ENCODE assay signal across 1 cellular context in the genomic region with DNA sequence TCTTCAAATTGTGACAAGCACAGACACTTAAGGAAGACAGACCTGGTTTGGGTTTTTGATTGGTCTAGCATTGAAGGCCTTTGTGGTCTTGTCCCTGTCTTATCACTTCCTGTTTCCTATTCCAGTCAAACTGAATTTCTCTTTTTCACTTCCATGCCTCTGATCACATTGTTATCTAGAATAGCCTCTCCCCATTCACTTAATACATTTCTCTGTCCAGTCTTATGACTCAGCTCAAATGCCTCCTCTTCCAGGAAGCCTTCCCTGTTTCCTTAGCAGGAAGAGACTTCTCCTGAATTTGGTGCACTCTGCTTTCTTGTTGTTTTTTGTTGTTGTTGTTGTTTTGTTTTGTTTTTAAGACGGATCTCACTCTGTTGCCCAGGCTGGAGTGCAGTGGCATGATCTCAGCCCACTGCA.
TF ChIP-seq lines count a peak whose summit lies in the region.

No MANE protein-coding gene starts in this region.

TF ChIP-seq in K562, 482 proteins besides CTCF, POLR2A, EP300 and RAD21 (continued from another document):
- TF ChIP-seq, protein P1, sequence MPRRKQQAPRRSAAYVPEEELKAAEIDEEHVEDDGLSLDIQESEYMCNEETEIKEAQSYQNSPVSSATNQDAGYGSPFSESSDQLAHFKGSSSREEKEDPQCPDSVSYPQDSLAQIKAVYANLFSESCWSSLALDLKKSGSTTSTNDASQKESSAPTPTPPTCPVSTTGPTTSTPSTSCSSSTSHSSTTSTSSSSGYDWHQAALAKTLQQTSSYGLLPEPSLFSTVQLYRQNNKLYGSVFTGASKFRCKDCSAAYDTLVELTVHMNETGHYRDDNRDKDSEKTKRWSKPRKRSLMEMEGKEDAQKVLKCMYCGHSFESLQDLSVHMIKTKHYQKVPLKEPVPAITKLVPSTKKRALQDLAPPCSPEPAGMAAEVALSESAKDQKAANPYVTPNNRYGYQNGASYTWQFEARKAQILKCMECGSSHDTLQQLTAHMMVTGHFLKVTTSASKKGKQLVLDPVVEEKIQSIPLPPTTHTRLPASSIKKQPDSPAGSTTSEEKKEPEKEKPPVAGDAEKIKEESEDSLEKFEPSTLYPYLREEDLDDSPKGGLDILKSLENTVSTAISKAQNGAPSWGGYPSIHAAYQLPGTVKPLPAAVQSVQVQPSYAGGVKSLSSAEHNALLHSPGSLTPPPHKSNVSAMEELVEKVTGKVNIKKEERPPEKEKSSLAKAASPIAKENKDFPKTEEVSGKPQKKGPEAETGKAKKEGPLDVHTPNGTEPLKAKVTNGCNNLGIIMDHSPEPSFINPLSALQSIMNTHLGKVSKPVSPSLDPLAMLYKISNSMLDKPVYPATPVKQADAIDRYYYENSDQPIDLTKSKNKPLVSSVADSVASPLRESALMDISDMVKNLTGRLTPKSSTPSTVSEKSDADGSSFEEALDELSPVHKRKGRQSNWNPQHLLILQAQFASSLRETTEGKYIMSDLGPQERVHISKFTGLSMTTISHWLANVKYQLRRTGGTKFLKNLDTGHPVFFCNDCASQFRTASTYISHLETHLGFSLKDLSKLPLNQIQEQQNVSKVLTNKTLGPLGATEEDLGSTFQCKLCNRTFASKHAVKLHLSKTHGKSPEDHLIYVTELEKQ (CRISPR knock-in tag; IDR thresholded peaks at IDR 0.05) = no peak
- TF ChIP-seq ELF4 (CRISPR knock-in tag; IDR thresholded peaks at IDR 0.05) (peak; percentile 84; the same call in 1 of the 2 replicates), CBFA2T2 (conservative IDR thresholded peaks at IDR 0.05) (no peak; the same call in 1 of the 2 replicates), MECOM (CRISPR knock-in tag; IDR thresholded peaks at IDR 0.05) (no peak), ZNF263 (CRISPR knock-in tag; IDR thresholded peaks at IDR 0.05; ENCODE audit: borderline replicate concordance) (no peak; the same call in 1 of the 2 replicates), ZNF444 (CRISPR knock-in tag; IDR thresholded peaks at IDR 0.05) (no peak), POLR3A (IDR thresholded peaks at IDR 0.05; ENCODE audit: borderline replicate concordance, extremely low read depth, insufficient read depth, insufficient read length) (no peak), SMAD3 (CRISPR knock-in tag; conservative IDR thresholded peaks at IDR 0.05) (no peak), MTF1 (CRISPR knock-in tag; IDR thresholded peaks at IDR 0.05; ENCODE audit: borderline replicate concordance) (no peak), ZNF175 (CRISPR knock-in tag; IDR thresholded peaks at IDR 0.05; ENCODE audit: low read depth) (0 out of 2 replicates have a peak, but pooled peaks have one; percentile 28), ZNF717 (CRISPR knock-in tag; IDR thresholded peaks at IDR 0.05) (no peak), ADNP (tag; IDR thresholded peaks at IDR 0.05) (peak; percentile 90), CSDE1 (IDR thresholded peaks at IDR 0.05) (no peak), ZNF408 (CRISPR knock-in tag; IDR thresholded peaks at IDR 0.05; ENCODE audit: low read depth) (no peak), FOXM1 (IDR thresholded peaks at IDR 0.05; ENCODE audit: low read depth) (peak; percentile 53; the same call in 1 of the 2 replicates), FOXM1 (CRISPR knock-in tag; IDR thresholded peaks at IDR 0.05; ENCODE audit: low read depth) (no peak)
- TF ChIP-seq, protein P2, sequence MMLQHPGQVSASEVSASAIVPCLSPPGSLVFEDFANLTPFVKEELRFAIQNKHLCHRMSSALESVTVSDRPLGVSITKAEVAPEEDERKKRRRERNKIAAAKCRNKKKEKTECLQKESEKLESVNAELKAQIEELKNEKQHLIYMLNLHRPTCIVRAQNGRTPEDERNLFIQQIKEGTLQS (IDR thresholded peaks at IDR 0.05) = peak; percentile 83
- TF ChIP-seq, protein P2 (CRISPR knock-in tag; conservative IDR thresholded peaks at IDR 0.05) = no peak
- TF ChIP-seq, protein P3, sequence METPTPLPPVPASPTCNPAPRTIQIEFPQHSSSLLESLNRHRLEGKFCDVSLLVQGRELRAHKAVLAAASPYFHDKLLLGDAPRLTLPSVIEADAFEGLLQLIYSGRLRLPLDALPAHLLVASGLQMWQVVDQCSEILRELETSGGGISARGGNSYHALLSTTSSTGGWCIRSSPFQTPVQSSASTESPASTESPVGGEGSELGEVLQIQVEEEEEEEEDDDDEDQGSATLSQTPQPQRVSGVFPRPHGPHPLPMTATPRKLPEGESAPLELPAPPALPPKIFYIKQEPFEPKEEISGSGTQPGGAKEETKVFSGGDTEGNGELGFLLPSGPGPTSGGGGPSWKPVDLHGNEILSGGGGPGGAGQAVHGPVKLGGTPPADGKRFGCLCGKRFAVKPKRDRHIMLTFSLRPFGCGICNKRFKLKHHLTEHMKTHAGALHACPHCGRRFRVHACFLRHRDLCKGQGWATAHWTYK (CRISPR knock-in tag; IDR thresholded peaks at IDR 0.05) = no peak
- TF ChIP-seq, protein P4, sequence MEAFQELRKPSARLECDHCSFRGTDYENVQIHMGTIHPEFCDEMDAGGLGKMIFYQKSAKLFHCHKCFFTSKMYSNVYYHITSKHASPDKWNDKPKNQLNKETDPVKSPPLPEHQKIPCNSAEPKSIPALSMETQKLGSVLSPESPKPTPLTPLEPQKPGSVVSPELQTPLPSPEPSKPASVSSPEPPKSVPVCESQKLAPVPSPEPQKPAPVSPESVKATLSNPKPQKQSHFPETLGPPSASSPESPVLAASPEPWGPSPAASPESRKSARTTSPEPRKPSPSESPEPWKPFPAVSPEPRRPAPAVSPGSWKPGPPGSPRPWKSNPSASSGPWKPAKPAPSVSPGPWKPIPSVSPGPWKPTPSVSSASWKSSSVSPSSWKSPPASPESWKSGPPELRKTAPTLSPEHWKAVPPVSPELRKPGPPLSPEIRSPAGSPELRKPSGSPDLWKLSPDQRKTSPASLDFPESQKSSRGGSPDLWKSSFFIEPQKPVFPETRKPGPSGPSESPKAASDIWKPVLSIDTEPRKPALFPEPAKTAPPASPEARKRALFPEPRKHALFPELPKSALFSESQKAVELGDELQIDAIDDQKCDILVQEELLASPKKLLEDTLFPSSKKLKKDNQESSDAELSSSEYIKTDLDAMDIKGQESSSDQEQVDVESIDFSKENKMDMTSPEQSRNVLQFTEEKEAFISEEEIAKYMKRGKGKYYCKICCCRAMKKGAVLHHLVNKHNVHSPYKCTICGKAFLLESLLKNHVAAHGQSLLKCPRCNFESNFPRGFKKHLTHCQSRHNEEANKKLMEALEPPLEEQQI (IDR thresholded peaks at IDR 0.05) = peak; percentile 80
- TF ChIP-seq, protein P5, sequence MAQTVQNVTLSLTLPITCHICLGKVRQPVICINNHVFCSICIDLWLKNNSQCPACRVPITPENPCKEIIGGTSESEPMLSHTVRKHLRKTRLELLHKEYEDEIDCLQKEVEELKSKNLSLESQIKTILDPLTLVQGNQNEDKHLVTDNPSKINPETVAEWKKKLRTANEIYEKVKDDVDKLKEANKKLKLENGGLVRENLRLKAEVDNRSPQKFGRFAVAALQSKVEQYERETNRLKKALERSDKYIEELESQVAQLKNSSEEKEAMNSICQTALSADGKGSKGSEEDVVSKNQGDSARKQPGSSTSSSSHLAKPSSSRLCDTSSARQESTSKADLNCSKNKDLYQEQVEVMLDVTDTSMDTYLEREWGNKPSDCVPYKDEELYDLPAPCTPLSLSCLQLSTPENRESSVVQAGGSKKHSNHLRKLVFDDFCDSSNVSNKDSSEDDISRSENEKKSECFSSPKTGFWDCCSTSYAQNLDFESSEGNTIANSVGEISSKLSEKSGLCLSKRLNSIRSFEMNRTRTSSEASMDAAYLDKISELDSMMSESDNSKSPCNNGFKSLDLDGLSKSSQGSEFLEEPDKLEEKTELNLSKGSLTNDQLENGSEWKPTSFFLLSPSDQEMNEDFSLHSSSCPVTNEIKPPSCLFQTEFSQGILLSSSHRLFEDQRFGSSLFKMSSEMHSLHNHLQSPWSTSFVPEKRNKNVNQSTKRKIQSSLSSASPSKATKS (CRISPR knock-in tag; IDR thresholded peaks at IDR 0.05) = no peak
- TF ChIP-seq, protein P6, sequence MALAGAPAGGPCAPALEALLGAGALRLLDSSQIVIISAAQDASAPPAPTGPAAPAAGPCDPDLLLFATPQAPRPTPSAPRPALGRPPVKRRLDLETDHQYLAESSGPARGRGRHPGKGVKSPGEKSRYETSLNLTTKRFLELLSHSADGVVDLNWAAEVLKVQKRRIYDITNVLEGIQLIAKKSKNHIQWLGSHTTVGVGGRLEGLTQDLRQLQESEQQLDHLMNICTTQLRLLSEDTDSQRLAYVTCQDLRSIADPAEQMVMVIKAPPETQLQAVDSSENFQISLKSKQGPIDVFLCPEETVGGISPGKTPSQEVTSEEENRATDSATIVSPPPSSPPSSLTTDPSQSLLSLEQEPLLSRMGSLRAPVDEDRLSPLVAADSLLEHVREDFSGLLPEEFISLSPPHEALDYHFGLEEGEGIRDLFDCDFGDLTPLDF (CRISPR knock-in tag; IDR thresholded peaks at IDR 0.05) = no peak
- TF ChIP-seq, protein P7, sequence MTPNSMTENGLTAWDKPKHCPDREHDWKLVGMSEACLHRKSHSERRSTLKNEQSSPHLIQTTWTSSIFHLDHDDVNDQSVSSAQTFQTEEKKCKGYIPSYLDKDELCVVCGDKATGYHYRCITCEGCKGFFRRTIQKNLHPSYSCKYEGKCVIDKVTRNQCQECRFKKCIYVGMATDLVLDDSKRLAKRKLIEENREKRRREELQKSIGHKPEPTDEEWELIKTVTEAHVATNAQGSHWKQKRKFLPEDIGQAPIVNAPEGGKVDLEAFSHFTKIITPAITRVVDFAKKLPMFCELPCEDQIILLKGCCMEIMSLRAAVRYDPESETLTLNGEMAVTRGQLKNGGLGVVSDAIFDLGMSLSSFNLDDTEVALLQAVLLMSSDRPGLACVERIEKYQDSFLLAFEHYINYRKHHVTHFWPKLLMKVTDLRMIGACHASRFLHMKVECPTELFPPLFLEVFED (CRISPR knock-in tag; conservative IDR thresholded peaks at IDR 0.05) = peak; percentile 85; the same call in 1 of the 2 replicates
